In the genomic region with DNA sequence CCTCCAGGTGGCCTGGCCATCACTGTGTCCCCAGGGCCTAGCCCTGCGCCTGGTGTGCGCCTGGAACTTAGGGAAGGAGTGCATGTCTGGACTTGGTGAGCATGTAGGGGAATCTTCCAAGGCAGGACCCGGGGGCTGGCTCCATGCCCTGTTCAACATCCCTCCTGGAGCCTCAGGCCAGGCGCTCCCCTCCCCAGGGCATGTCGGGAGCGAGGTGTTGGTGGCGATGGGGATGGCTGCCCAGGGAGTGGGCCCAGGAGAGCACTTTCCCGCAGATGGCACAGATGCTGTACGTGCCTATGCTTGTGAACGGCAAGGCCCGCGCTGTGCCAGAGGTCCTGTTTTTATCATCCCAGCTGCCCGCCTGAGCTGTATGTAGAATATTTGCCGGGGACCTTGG, we compare ENCODE assay signal across 31 cellular contexts.
"Had no signal": no experiment of that assay in that cellular context is flagged by ENCODE, and none has a peak within 500 bp of the region (broad histone marks: within the 10 kb centered on the region; RNA-seq: fewer than 3 reads in every experiment).

No MANE protein-coding gene starts in this region.

- H3K4me1 ChIP-seq: Peyer's patch had no signal

- H3K36me3 ChIP-seq: brain microvascular endothelial cell, Peyer's patch had no signal

- H3K27me3 ChIP-seq: Peyer's patch had no signal

- DNase-seq: activated CD4-positive, alpha-beta T cell treated with anti-CD3 and anti-CD28 coated beads for 1 hour; activated CD4-positive, alpha-beta T cell treated with anti-CD3 and anti-CD28 coated beads, Interleukin-2, amount 10 ng/mL, durations not matched to agents 24 days and 14 days; activated CD4-positive, alpha-beta T cell treated with anti-CD3 and anti-CD28 coated beads, Interleukin-2, amount 50 U/mL, for 4 hours; activated CD4-positive, CD25-positive, alpha-beta regulatory T cell; activated CD8-positive, alpha-beta T cell treated with anti-CD3 and anti-CD28 coated beads for 36 hours; activated effector memory CD4-positive, alpha-beta T cell treated with anti-CD3 and anti-CD28 coated beads, Interleukin-2, amount 50 U/mL, for 16 hours; activated naive CD4-positive, alpha-beta T cell; activated naive CD4-positive, alpha-beta T cell treated with anti-CD3 and anti-CD28 coated beads, Interleukin-2, amount 50 U/mL, for 16 hours; activated naive CD8-positive, alpha-beta T cell treated with anti-CD3 and anti-CD28 coated beads for 36 hours; activated T-cell treated with anti-CD3 and anti-CD28 coated beads, Interleukin-2, amount 50 U/mL, for 1 hour; activated T-cell treated with anti-CD3 and anti-CD28 coated beads, Interleukin-2, amount 50 U/mL, for 72 hours; amniotic stem cell; aorta; brain microvascular endothelial cell; central memory CD4-positive, alpha-beta T cell; NCI-H1105; NCI-H1417 treated with DMSO at 0.1 percent for 48 hours; NCI-H2029; NCI-H2227 treated with DMSO at 0.1 percent for 48 hours; NCI-H524; NCI-H69; NK-92 treated with Interleukin-12 subunit alpha and Interleukin-12 subunit beta, amount 100 ng/mL, for 24 hours; PC-3; Peyer's patch; Right ventricle myocardium superior; RPMI8226; SW 1271; T-helper 1 cell; T1000; WERI-Rb-1 had no signal

- H3K4me3 ChIP-seq: K562, Peyer's patch had no signal

- H3K27ac ChIP-seq: brain microvascular endothelial cell, Peyer's patch, WERI-Rb-1 had no signal

- H3K9me3 ChIP-seq: Peyer's patch had no signal

- FAIRE-seq: K562 had no signal
